2 cellular contexts compared by ENCODE assay signal in the genomic region with DNA sequence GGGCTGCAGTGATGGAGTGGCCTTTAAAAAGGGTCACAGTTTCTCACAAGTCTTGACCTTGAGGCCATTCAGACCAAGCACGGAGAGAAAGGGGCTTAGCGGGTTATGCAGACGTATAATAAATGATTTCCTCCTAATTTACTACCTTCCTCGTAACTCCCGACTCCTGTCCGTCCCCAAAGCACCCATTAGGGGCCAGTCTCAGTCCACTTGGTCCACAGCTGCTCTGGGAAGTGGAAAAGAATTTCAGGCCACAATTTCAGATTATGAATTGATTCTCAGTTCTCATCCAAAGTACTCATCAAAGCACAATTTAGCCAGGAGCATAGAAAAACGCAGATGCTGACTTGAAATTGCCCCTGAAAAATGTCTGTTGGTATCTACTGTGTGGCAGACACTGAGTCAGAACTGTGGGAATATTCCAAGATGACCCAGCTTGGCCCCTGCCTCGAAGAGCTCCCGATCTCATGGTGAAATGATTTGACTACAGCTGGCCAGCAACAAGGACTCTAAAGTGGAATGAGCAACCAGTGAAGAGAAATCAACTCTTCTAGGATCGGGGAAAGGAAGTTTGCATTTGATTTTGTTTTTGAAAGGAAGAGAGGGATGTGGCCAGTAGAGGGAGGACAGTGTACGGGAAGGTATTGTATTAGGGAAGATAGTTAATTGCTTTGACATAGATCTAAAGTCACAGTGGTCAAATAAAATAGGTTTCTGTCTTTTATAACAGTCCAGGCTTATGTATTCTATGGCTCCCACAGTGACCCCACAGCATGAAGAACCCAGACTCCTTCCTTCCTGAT.
TF ChIP-seq lines count a peak whose summit lies in the region.

No MANE protein-coding gene starts in this region.

TF ChIP-seq in IMR-90, 13 proteins besides CTCF, POLR2A, EP300 and RAD21:
- TF ChIP-seq SMC3 (IDR thresholded peaks at IDR 0.05; ENCODE audit: low read depth, low read length) (peak; percentile 14; the same call in 1 of the 2 replicates), MAZ (IDR thresholded peaks at IDR 0.05; ENCODE audit: borderline replicate concordance, low read depth, low read length) (no peak)
- TF ChIP-seq, protein P1, sequence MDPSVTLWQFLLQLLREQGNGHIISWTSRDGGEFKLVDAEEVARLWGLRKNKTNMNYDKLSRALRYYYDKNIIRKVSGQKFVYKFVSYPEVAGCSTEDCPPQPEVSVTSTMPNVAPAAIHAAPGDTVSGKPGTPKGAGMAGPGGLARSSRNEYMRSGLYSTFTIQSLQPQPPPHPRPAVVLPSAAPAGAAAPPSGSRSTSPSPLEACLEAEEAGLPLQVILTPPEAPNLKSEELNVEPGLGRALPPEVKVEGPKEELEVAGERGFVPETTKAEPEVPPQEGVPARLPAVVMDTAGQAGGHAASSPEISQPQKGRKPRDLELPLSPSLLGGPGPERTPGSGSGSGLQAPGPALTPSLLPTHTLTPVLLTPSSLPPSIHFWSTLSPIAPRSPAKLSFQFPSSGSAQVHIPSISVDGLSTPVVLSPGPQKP (IDR thresholded peaks at IDR 0.05; ENCODE audit: borderline replicate concordance, low read depth, low read length), result no peak

TF ChIP-seq in H1, 55 proteins besides CTCF, POLR2A, EP300 and RAD21:
- TF ChIP-seq, protein P2, sequence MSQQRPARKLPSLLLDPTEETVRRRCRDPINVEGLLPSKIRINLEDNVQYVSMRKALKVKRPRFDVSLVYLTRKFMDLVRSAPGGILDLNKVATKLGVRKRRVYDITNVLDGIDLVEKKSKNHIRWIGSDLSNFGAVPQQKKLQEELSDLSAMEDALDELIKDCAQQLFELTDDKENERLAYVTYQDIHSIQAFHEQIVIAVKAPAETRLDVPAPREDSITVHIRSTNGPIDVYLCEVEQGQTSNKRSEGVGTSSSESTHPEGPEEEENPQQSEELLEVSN (IDR thresholded peaks at IDR 0.05), result no peak
- TF ChIP-seq SUZ12 (IDR thresholded peaks at IDR 0.05; ENCODE audit: low read length) (no peak), NRF1 (IDR thresholded peaks at IDR 0.05; ENCODE audit: low read depth, low read length) (no peak), TEAD4 (IDR thresholded peaks at IDR 0.05; ENCODE audit: low read depth, low read length) (no peak), JUND (IDR thresholded peaks at IDR 0.05; ENCODE audit: low read length) (no peak), CEBPB (IDR thresholded peaks at IDR 0.05; ENCODE audit: low read depth, low read length) (no peak), RNF2 (IDR thresholded peaks at IDR 0.05; ENCODE audit: borderline replicate concordance, low read depth, low read length, missing control alignments, poor library complexity, severe bottlenecking) (no peak), TAF7 (optimal IDR thresholded peaks at IDR 0.05; ENCODE audit: borderline replicate concordance, low read depth, low read length) (no peak), CREB1 (IDR thresholded peaks at IDR 0.05) (no peak), POU5F1 (IDR thresholded peaks at IDR 0.05; ENCODE audit: low read depth, low read length) (no peak), RBBP5 (IDR thresholded peaks at IDR 0.05; ENCODE audit: borderline replicate concordance, low read depth, low read length) (no peak), CBX5 (IDR thresholded peaks at IDR 0.05; ENCODE audit: low read depth, low read length) (no peak), KDM1A (IDR thresholded peaks at IDR 0.05; ENCODE audit: borderline replicate concordance, low read length) (no peak), SIRT6 (IDR thresholded peaks at IDR 0.05; ENCODE audit: low read length) (no peak), BCL11A (IDR thresholded peaks at IDR 0.05; ENCODE audit: low read depth in 2 of 2, low read length in 2 of 2) (no peak), NANOG (IDR thresholded peaks at IDR 0.05; ENCODE audit: insufficient read depth, low read depth, low read length, poor library complexity, severe bottlenecking) (no peak), KDM5A (IDR thresholded peaks at IDR 0.05; ENCODE audit: low read length) (no peak)
- TF ChIP-seq, protein P3, sequence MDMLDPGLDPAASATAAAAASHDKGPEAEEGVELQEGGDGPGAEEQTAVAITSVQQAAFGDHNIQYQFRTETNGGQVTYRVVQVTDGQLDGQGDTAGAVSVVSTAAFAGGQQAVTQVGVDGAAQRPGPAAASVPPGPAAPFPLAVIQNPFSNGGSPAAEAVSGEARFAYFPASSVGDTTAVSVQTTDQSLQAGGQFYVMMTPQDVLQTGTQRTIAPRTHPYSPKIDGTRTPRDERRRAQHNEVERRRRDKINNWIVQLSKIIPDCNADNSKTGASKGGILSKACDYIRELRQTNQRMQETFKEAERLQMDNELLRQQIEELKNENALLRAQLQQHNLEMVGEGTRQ (IDR thresholded peaks at IDR 0.05; ENCODE audit: low read length), result no peak
